ENCODE assay signal across 23 cellular contexts in genomic region chr11:90635145-90635544, GRCh38.
DNase-seq lines count a peak whose midpoint lies in the region; ATAC-seq, FAIRE-seq and TF ChIP-seq lines count a peak whose summit lies in the region.
"Had no signal": no experiment of that assay in that cellular context is flagged by ENCODE, and none has a peak within 500 bp of the region (broad histone marks: within the 10 kb centered on the region; RNA-seq: fewer than 3 reads in every experiment).

No MANE protein-coding gene starts in this region.

- H3K36me3 ChIP-seq in Karpas-422 (ENCODE audit: insufficient read depth, low read length) (no peaks in the 10 kb centered on the region), PC-3 (ENCODE audit: low read depth, low read length) (no peaks in the 10 kb centered on the region)
- H3K36me3 ChIP-seq: BLaER1 treated with 17β-estradiol and CSF1 and Interleukin-3, amounts not matched to agents 10 nM and 100 nM had no signal

- peak; percentile 71 for FAIRE-seq in islet of Langerhans (lab: Jason Lieb, UNC)
- FAIRE-seq: GM12891 had no signal

- peak overlapping the region; percentile 19 to 86 (median 19) for H3K27ac Mint-ChIP-seq in nephron
- H3K27ac Mint-ChIP-seq: B cell; CD8-positive, alpha-beta T cell; HFFc6 had no signal

- BruUV-seq in PC-3 (replicated peaks; lab: Mats Ljungman, UMichigan): no TSS peak

- H3F3A ChIP-seq in PC-3 (ENCODE audit: low read length, unreplicated experiment): no peaks in the 10 kb centered on the region

- H3K4me3 Mint-ChIP-seq in nephron: no peak overlapping the region
- H3K4me3 Mint-ChIP-seq: B cell; CD8-positive, alpha-beta T cell; HFFc6 had no signal

- H3K4me1 Mint-ChIP-seq in nephron: peaks cover 14% of the 10 kb centered on the region
- H3K4me1 Mint-ChIP-seq: B cell had no signal

- H3K4me3 ChIP-seq in Karpas-422 (ENCODE audit: low read length) (0 out of 2 replicates have a peak overlapping the region, but pooled peaks have one; percentile 8), PC-3 (ENCODE audit: low read length) (no peak overlapping the region)
- H3K4me3 ChIP-seq: BLaER1 treated with 17β-estradiol and CSF1 and Interleukin-3, amounts not matched to agents 10 nM and 100 nM had no signal

- H4K20me1 ChIP-seq in Karpas-422 (ENCODE audit: insufficient read depth, low read depth, low read length): no peaks in the 10 kb centered on the region
- H4K20me1 ChIP-seq in PC-3 (ENCODE audit: low read length): no peaks in the 10 kb centered on the region
- H4K20me1 ChIP-seq: BLaER1 treated with 17β-estradiol and CSF1 and Interleukin-3, amounts not matched to agents 10 nM and 100 nM had no signal

- TF ChIP-seq CTCF in nephron (IDR thresholded peaks at IDR 0.05; ENCODE audit: unreplicated experiment in 3 of 3): no peak
- TF ChIP-seq CTCF in PC-3 (conservative IDR thresholded peaks at IDR 0.05; ENCODE audit: low read depth, low read length): no peak

- intact Hi-C loops in PC-3 (cut with micrococcal nuclease): loop anchor here (5.0 kb wide), 1 partner anchor 612 kb away; no protein-coding TSS in a partner anchor

- ATAC-seq in PC-3: no peak
- ATAC-seq: CD8-positive, alpha-beta T cell; HCT116 had no signal

- CTCF ChIA-PET in PC-3 (lab: Charles Lee): no interaction called here

- H3K36me3 Mint-ChIP-seq in nephron (ENCODE audit: low read depth): peaks cover 3% of the 10 kb centered on the region
- H3K36me3 Mint-ChIP-seq: CD8-positive, alpha-beta T cell had no signal

- H2AFZ ChIP-seq in Karpas-422 (ENCODE audit: low read length) (no peak overlapping the region), PC-3 (ENCODE audit: low read length) (no peak overlapping the region)

- H3K4me2 ChIP-seq in Karpas-422 (ENCODE audit: low read depth, low read length, poor library complexity, severe bottlenecking) (no peak overlapping the region), PC-3 (ENCODE audit: low read length) (no peak overlapping the region)
- H3K4me2 ChIP-seq: BLaER1 treated with 17β-estradiol and CSF1 and Interleukin-3, amounts not matched to agents 10 nM and 100 nM had no signal

- H3K27me3 ChIP-seq in Karpas-422 (ENCODE audit: low read length) (no peaks in the 10 kb centered on the region), PC-3 (ENCODE audit: low read length) (no peaks in the 10 kb centered on the region)
- H3K27me3 ChIP-seq: BLaER1 treated with 17β-estradiol and CSF1 and Interleukin-3, amounts not matched to agents 10 nM and 100 nM had no signal

- no peaks in the 10 kb centered on the region for H3K79me2 ChIP-seq in Karpas-422 (ENCODE audit: low read length)
- H3K79me2 ChIP-seq in PC-3 (ENCODE audit: low read length): no peaks in the 10 kb centered on the region

- H3K9me3 ChIP-seq in Karpas-422 (ENCODE audit: low read length): peaks cover 48% of the 10 kb centered on the region
- no peaks in the 10 kb centered on the region for H3K9me3 ChIP-seq in PC-3 (ENCODE audit: low read length)
- H3K9me3 ChIP-seq: BLaER1 treated with 17β-estradiol and CSF1 and Interleukin-3, amounts not matched to agents 10 nM and 100 nM had no signal

- peak; percentile 25 for DNase-seq in NCI-H446 treated with DMSO at 0.1 percent for 48 hours (lab: John Stamatoyannopoulos, UW)
- DNase-seq in NCI-H446 (lab: John Stamatoyannopoulos, UW): no peak
- DNase-seq in Karpas-422: no peak
- no peak for DNase-seq in PC-3
- DNase-seq in activated gamma-delta T cell (lab: John Stamatoyannopoulos, UW): no peak
- no peak for DNase-seq in GDM1 (lab: John Stamatoyannopoulos, UW)
- DNase-seq: Calu3; CD8-positive, alpha-beta T cell; DMS 273 treated with DMSO at 0.1 percent for 48 hours; DMS53; DND-41; EL; GOT3; H7; HFFc6; IMR-90 had no signal

- H3K27ac ChIP-seq in Karpas-422 (ENCODE audit: low read length): no peak overlapping the region
- no peak overlapping the region for H3K27ac ChIP-seq in PC-3 (ENCODE audit: low read length)
- H3K27ac ChIP-seq: BLaER1 treated with 17β-estradiol and CSF1 and Interleukin-3, amounts not matched to agents 10 nM and 100 nM; HL-60 had no signal

- peaks cover 12% of the 10 kb centered on the region for H3K9me3 Mint-ChIP-seq in nephron

- no peaks in the 10 kb centered on the region for H3K4me1 ChIP-seq in Karpas-422 (ENCODE audit: low read length)
- no peaks in the 10 kb centered on the region for H3K4me1 ChIP-seq in PC-3 (ENCODE audit: insufficient read depth, low read length)
- H3K4me1 ChIP-seq: BLaER1 treated with 17β-estradiol and CSF1 and Interleukin-3, amounts not matched to agents 10 nM and 100 nM had no signal

- H3K9me2 ChIP-seq in Karpas-422 (replicated peaks; ENCODE audit: insufficient read depth, low read length) (no peaks in the 10 kb centered on the region), PC-3 (replicated peaks; ENCODE audit: low read length) (no peaks in the 10 kb centered on the region)

- POLR2A ChIA-PET in PC-3 (lab: Charles Lee; ENCODE audit: unreplicated experiment): no interaction called here

- H3K9ac ChIP-seq in Karpas-422 (ENCODE audit: low read length) (no peak overlapping the region), PC-3 (ENCODE audit: low read length) (no peak overlapping the region)
- H3K9ac ChIP-seq: BLaER1 treated with 17β-estradiol and CSF1 and Interleukin-3, amounts not matched to agents 10 nM and 100 nM had no signal

- no peaks in the 10 kb centered on the region for H3K27me3 Mint-ChIP-seq in nephron (ENCODE audit: low read depth)
- H3K27me3 Mint-ChIP-seq: B cell had no signal
